9 cellular contexts compared by ENCODE assay signal in genomic region chr6:30570263-30570662, GRCh38. TPM values are rescaled to one million over a fixed set of nuclear protein-coding genes. Genes with fewer than 3 reads are reported as not detected.
DNase-seq lines count a peak whose midpoint lies in the region; ATAC-seq, FAIRE-seq and TF ChIP-seq lines count a peak whose summit lies in the region.
"Had no signal": no experiment of that assay in that cellular context is flagged by ENCODE, and none has a peak within 500 bp of the region (broad histone marks: within the 10 kb centered on the region; RNA-seq: fewer than 3 reads in every experiment).

No MANE protein-coding gene starts in this region.

- H3K4me1 ChIP-seq in left ventricle myocardium inferior: peaks cover 45% of the 10 kb centered on the region
- H3K4me1 ChIP-seq in GM12878 (ENCODE audit: control insufficient read depth, insufficient read depth, low read length): peaks cover 15% of the 10 kb centered on the region
- H3K4me1 ChIP-seq in small intestine (ENCODE audit: control insufficient read depth in 2 of 2, insufficient read depth in 1 of 2, low read depth in 1 of 2, low read length in 1 of 2): peaks cover 10 to 18% of the 10 kb centered on the region in 2 donors

- H2AFZ ChIP-seq in GM12878 (ENCODE audit: control insufficient read depth, low read depth, low read length): peak overlapping the region; percentile 93

- POLR2A ChIA-PET in GM12878 (lab: Charles Lee): interaction anchor here (0.6 to 2.5 kb wide), 3 partner anchors 14 to 76 kb away, joined by 3 to 25 read pairs (median 8); partner anchors contain the start of genes GNL1, MRPS18B and PRR3

- CTCF ChIA-PET in GM12878 (lab: Yijun Ruan, JAX): interaction anchor here (0.6 to 2.6 kb wide), 11 partner anchors 14 to 108 kb away, joined by 3 to 25 read pairs (median 5); partner anchors contain the start of genes GNL1 and PRR3

- peak overlapping the region; percentile 98 for H3K4me2 ChIP-seq in GM12878 (ENCODE audit: control insufficient read depth, insufficient read depth)

- no peak for FAIRE-seq in GM12878 (lab: Jason Lieb, UNC)
- no peak for FAIRE-seq in small intestine (lab: Jason Lieb, UNC)

- no peak for TF ChIP-seq EP300 in GM12878 (IDR thresholded peaks at IDR 0.05; ENCODE audit: borderline replicate concordance in 1 of 2, control insufficient read depth in 1 of 2, low read depth in 2 of 2, low read length in 2 of 2)

- H3K27me3 ChIP-seq in left ventricle myocardium inferior (ENCODE audit: low read depth): no peaks in the 10 kb centered on the region
- no peaks in the 10 kb centered on the region for H3K27me3 ChIP-seq in GM12878 (replicated peaks in 1 of 2; ENCODE audit: control insufficient read depth in 2 of 2, insufficient read depth in 2 of 2, low read length in 1 of 2)
- H3K27me3 ChIP-seq in small intestine (ENCODE audit: control insufficient read depth in 2 of 2, insufficient read depth in 2 of 2, low read length in 2 of 2): no peaks in the 10 kb centered on the region

- peak overlapping the region; percentile 36 for H3K27ac Mint-ChIP-seq in mesothelial cell of epicardium

- SMC1A ChIA-PET in GM12878 (lab: Charles Lee; ENCODE audit: uncharacterized antibody, unreplicated experiment): interaction anchor here (1.0 to 2.3 kb wide), 6 partner anchors 12 to 86 kb away, joined by 3 to 18 read pairs (median 4); partner anchors contain the start of gene PRR3

- H3K27ac ChIP-seq in left ventricle myocardium inferior (replicated peaks): peak overlapping the region; percentile 92
- H3K27ac ChIP-seq in GM12878 (ENCODE audit: control insufficient read depth, insufficient read depth): no peak overlapping the region
- no peak overlapping the region for H3K27ac ChIP-seq in small intestine (ENCODE audit: low read depth in 1 of 2, low read length in 1 of 2)

- H3K9me3 Mint-ChIP-seq in mesothelial cell of epicardium: no peaks in the 10 kb centered on the region

- no peaks in the 10 kb centered on the region for H3K36me3 ChIP-seq in left ventricle myocardium inferior
- H3K36me3 ChIP-seq in GM12878 (ENCODE audit: control insufficient read depth in 2 of 2, insufficient read depth in 2 of 2, low read length in 1 of 2): no peaks in the 10 kb centered on the region; a peak in 2 of 4 replicates
- H3K36me3 ChIP-seq in small intestine (ENCODE audit: control insufficient read depth in 2 of 2, insufficient read depth in 2 of 2, low read length in 2 of 2): no peaks in the 10 kb centered on the region

- H3K27me3 Mint-ChIP-seq in mesothelial cell of epicardium (ENCODE audit: low read depth): no peaks in the 10 kb centered on the region

- BruUV-seq in GM12878 (replicated peaks; lab: Mats Ljungman, UMichigan): no TSS peak

- no peak for TF ChIP-seq RAD21 in GM12878 (IDR thresholded peaks at IDR 0.05; ENCODE audit: insufficient read depth, low read depth, low read length)

- H3K9ac ChIP-seq in GM12878 (ENCODE audit: control insufficient read depth, insufficient read depth, low read length): peak overlapping the region; percentile 93

- RAD21 ChIA-PET in GM12878 (lab: Charles Lee; ENCODE audit: unreplicated experiment): interaction anchor here (0.6 to 2.2 kb wide), 6 partner anchors 13 to 648 kb away, joined by 3 to 11 read pairs (median 5); partner anchors contain the start of gene PRR3

- peaks cover 39% of the 10 kb centered on the region for H3K79me2 ChIP-seq in GM12878 (ENCODE audit: control insufficient read depth, insufficient read depth, low read length)

- WGBS in GM12878 (ENCODE audit: insufficient coverage, insufficient replicate concordance, low lambda C conversion rate, missing lambda C conversion rate): 31% methylated on average over 1 of the region's 1 CpG
- 68 to 82% methylated on average over 1 of the region's 1 CpG for WGBS in lower leg skin, 2 donors
- 25 to 58% (median 44%) methylated on average over 1 of the region's 1 CpG for WGBS in small intestine, 3 donors

- in situ Hi-C loops in GM12878 (cut with MboI) (no loop called here), GM13977 (cut with MboI; ENCODE audit: low pct_unique_long_range_greater_than_20kb, low sequenced_read_pairs, unreplicated experiment) (no loop called here)

- H3K9me3 ChIP-seq in left ventricle myocardium inferior (replicated peaks): no peaks in the 10 kb centered on the region
- no peaks in the 10 kb centered on the region for H3K9me3 ChIP-seq in GM12878 (replicated peaks; ENCODE audit: control insufficient read depth, insufficient read depth, low read length)
- no peaks in the 10 kb centered on the region for H3K9me3 ChIP-seq in small intestine (ENCODE audit: control insufficient read depth, low read depth)

- H3K4me3 ChIP-seq in left ventricle myocardium inferior (peak overlapping the region; percentile 82), GM12878 (peak overlapping the region; percentile 89; the same call in 1 of the 2 replicates), lower leg skin (ENCODE audit: low read depth, poor library complexity, severe bottlenecking) (no peak overlapping the region), small intestine (ENCODE audit: low read depth in 1 of 2, low read length in 2 of 2) (peak overlapping the region in 1 of 2 donors; percentile 61)

- intact Hi-C loops in left ventricle myocardium inferior (cut with micrococcal nuclease): no loop called here
- intact Hi-C loops in left ventricle myocardium superior (cut with micrococcal nuclease): no loop called here
- intact Hi-C loops in GM12878 (cut with micrococcal nuclease; ENCODE audit: unreplicated experiment): loop anchor here (2.0 kb wide), 1 partner anchor 13 kb away; the partner anchor contains the start of genes GNL1 and PRR3
- intact Hi-C loops in lower leg skin (cut with DNase I; ENCODE audit: low total_unique reads): no loop called here

- no peaks in the 10 kb centered on the region for H3K36me3 Mint-ChIP-seq in mesothelial cell of epicardium

- H4K20me1 ChIP-seq in GM12878 (ENCODE audit: control insufficient read depth, insufficient read depth): peaks cover 3% of the 10 kb centered on the region; the same call in 1 of the 2 replicates

- TF ChIP-seq POLR2A in GM12878 (IDR thresholded peaks at IDR 0.05; ENCODE audit: low read depth, low read length) (no peak), lower leg skin (IDR thresholded peaks at IDR 0.05) (no peak)

- H3K4me1 Mint-ChIP-seq in mesothelial cell of epicardium: peaks cover 50% of the 10 kb centered on the region

- DNase-seq in left ventricle myocardium inferior: no peak
- DNase-seq in left ventricle myocardium superior: no peak
- DNase-seq in GM12878 (ENCODE audit: low read depth, low spot score): no peak
- no peak for DNase-seq in mesothelial cell of epicardium (ENCODE audit: low spot score in 2 of 2, unreplicated experiment in 2 of 2)
- no peak for DNase-seq in lower leg skin (ENCODE audit: low spot score in 2 of 2)
- no peak for DNase-seq in small intestine
- no peak for DNase-seq in GM13977 (ENCODE audit: low spot score)
- no peak for DNase-seq in activated effector memory CD4-positive, alpha-beta T cell treated with anti-CD3 and anti-CD28 coated beads, Interleukin-2, amount 50 U/mL, for 16 hours
- DNase-seq: KG1 had no signal

- ATAC-seq in left ventricle myocardium superior: no peak
- ATAC-seq in GM12878: no peak

- H3K4me3 Mint-ChIP-seq in mesothelial cell of epicardium: peak overlapping the region; percentile 95

- TF ChIP-seq CTCF in left ventricle myocardium inferior (IDR thresholded peaks at IDR 0.05; ENCODE audit: borderline replicate concordance) (no peak), GM12878 (IDR thresholded peaks at IDR 0.05 in 2 of 3, conservative IDR thresholded peaks at IDR 0.05 in 1 of 3; ENCODE audit: control insufficient read depth in 2 of 3, extremely low read depth in 1 of 3, insufficient read depth in 1 of 3, low read depth in 3 of 3, low read length in 3 of 3) (no peak), mesothelial cell of epicardium (IDR thresholded peaks at IDR 0.05; ENCODE audit: unreplicated experiment) (no peak), lower leg skin (IDR thresholded peaks at IDR 0.05) (no peak), GM13977 (IDR thresholded peaks at IDR 0.05; ENCODE audit: extremely low read depth, insufficient read depth, missing control alignments) (no peak)

RNA-seq across cellular contexts. Expression of gene ABCF1, which starts 1.0 kb away (rescaled TPM):
- total RNA-seq in left ventricle myocardium inferior (38.8 TPM), left ventricle myocardium superior (37.8 TPM), GM12878 (2014; rRNA removed) (55.2 and 55.3 TPM in 2 replicates), GM12878 (2014; rRNA removed; fragmentation: Illumina TruSeq; extraction: Trizol) (57.4 and 63.4 TPM in 2 replicates), GM12878 (2021) (65.8 and 74.7 TPM in 2 replicates), mesothelial cell of epicardium (71.4 to 73.6 TPM (median 71.5 TPM) in 3 replicates), lower leg skin (10 to 100 TPM; 39.3 to 57.7 (median 47.1) TPM)
- 19.3 and 20.7 TPM in 2 replicates for total RNA-seq in GM12878 (2013; cell fraction: nucleolus; rRNA removed)
- polyA plus RNA-seq in GM12878 (2011; ENCODE audit: low read depth): 29.1 TPM
- polyA plus RNA-seq in GM12878 (2011; rRNA removed) (21.8 and 34.6 TPM in 2 replicates), GM12878 (2014; fragmentation: Illumina TruSeq; extraction: Trizol) (68.4 and 79.6 TPM in 2 replicates), GM12878 (2014; fragmentation: Nextera tagmentation; extraction: Ambion mirVana) (10 to 100 TPM; 21.3 to 26.1 TPM), GM12878 (2014; rRNA removed) (45.6 and 49.9 TPM in 2 replicates), GM12878 (2016; fragmentation: Nextera tagmentation; extraction: Ambion mirVana) (10 to 100 TPM; 56.5 to 62.3 TPM), small intestine (10 to 100 TPM; 30.0 to 40.6 (median 37.0) TPM)
- 52.2 and 54.0 TPM in 2 replicates for polyA plus RNA-seq in GM12878 (2011; cell fraction: cytosol; rRNA removed)
- 69.8 and 87.7 TPM in 2 replicates for polyA plus RNA-seq in GM12878 (2011; cell fraction: nucleus; rRNA removed)
- polyA plus RNA-seq in GM12878 (2012): 43.7 and 48.6 TPM in 2 replicates
- 63.1 and 67.0 TPM in 2 replicates for polyA minus RNA-seq in GM12878 (2011; rRNA and poly(A)+ RNA removed)
- 27.0 and 42.0 TPM in 2 replicates for polyA minus RNA-seq in GM12878 (2011; cell fraction: cytosol; rRNA and poly(A)+ RNA removed)
- polyA minus RNA-seq in GM12878 (2011; cell fraction: nucleus; rRNA and poly(A)+ RNA removed): 15.8 and 43.3 TPM in 2 replicates

RNA-seq across cellular contexts. Expression of gene PRR3, which starts 13.2 kb away (rescaled TPM):
- total RNA-seq in left ventricle myocardium inferior (2.0 TPM), left ventricle myocardium superior (2.9 TPM), GM12878 (2014; rRNA removed) (20.0 and 22.7 TPM in 2 replicates), GM12878 (2014; rRNA removed; fragmentation: Illumina TruSeq; extraction: Trizol) (18.5 and 19.2 TPM in 2 replicates), GM12878 (2021) (19.5 and 20.2 TPM in 2 replicates), mesothelial cell of epicardium (23.7 to 25.5 TPM (median 23.9 TPM) in 3 replicates), lower leg skin (10 to 100 TPM in 2 of 4 donors, 1 to 10 TPM in 2; 4.5 to 14.0 (median 8.5) TPM)
- 29.1 and 31.4 TPM in 2 replicates for total RNA-seq in GM12878 (2013; cell fraction: nucleolus; rRNA removed)
- polyA plus RNA-seq in GM12878 (2011; ENCODE audit: low read depth): 7.4 TPM
- polyA plus RNA-seq in GM12878 (2011; rRNA removed) (15.7 and 22.9 TPM in 2 replicates), GM12878 (2014; fragmentation: Illumina TruSeq; extraction: Trizol) (38.2 and 44.6 TPM in 2 replicates), GM12878 (2014; fragmentation: Nextera tagmentation; extraction: Ambion mirVana) (10 to 100 TPM; 14.0 to 16.3 TPM), GM12878 (2014; rRNA removed) (28.5 and 28.8 TPM in 2 replicates), GM12878 (2016; fragmentation: Nextera tagmentation; extraction: Ambion mirVana) (10 to 100 TPM; 18.4 to 20.8 TPM), small intestine (1 to 10 TPM; 3.6 to 6.1 (median 4.1) TPM)
- 23.3 and 27.6 TPM in 2 replicates for polyA plus RNA-seq in GM12878 (2011; cell fraction: cytosol; rRNA removed)
- polyA plus RNA-seq in GM12878 (2011; cell fraction: nucleus; rRNA removed): 19.7 and 20.5 TPM in 2 replicates
- polyA plus RNA-seq in GM12878 (2012): 11.9 and 14.0 TPM in 2 replicates
- 19.4 and 23.9 TPM in 2 replicates for polyA minus RNA-seq in GM12878 (2011; rRNA and poly(A)+ RNA removed)
- polyA minus RNA-seq in GM12878 (2011; cell fraction: cytosol; rRNA and poly(A)+ RNA removed): 4.7 and 5.3 TPM in 2 replicates
- polyA minus RNA-seq in GM12878 (2011; cell fraction: nucleus; rRNA and poly(A)+ RNA removed): 7.4 and 13.3 TPM in 2 replicates

RNA-seq across cellular contexts. Expression of gene GNL1, which starts 14.0 kb away (rescaled TPM):
- total RNA-seq in left ventricle myocardium inferior (18.3 TPM), left ventricle myocardium superior (18.4 TPM), GM12878 (2014; rRNA removed) (45.4 and 50.2 TPM in 2 replicates), GM12878 (2014; rRNA removed; fragmentation: Illumina TruSeq; extraction: Trizol) (30.6 and 30.7 TPM in 2 replicates), GM12878 (2021) (59.3 and 61.2 TPM in 2 replicates), mesothelial cell of epicardium (88.2 to 93.1 TPM (median 91.9 TPM) in 3 replicates), lower leg skin (10 to 100 TPM; 30.4 to 39.6 (median 33.4) TPM)
- total RNA-seq in GM12878 (2013; cell fraction: nucleolus; rRNA removed): 35.1 and 45.9 TPM in 2 replicates
- polyA plus RNA-seq in GM12878 (2011; ENCODE audit: low read depth): 16.8 TPM
- polyA plus RNA-seq in GM12878 (2011; rRNA removed) (45.1 and 51.4 TPM in 2 replicates), GM12878 (2014; fragmentation: Illumina TruSeq; extraction: Trizol) (38.7 and 40.2 TPM in 2 replicates), GM12878 (2014; fragmentation: Nextera tagmentation; extraction: Ambion mirVana) (1 to 10 TPM in 1 of 2 experiments, under 1 TPM in 1; 0.18 to 1.4 TPM), GM12878 (2014; rRNA removed) (40.7 and 45.3 TPM in 2 replicates), GM12878 (2016; fragmentation: Nextera tagmentation; extraction: Ambion mirVana) (10 to 100 TPM; 50.6 to 64.5 TPM), small intestine (10 to 100 TPM; 25.9 to 46.7 (median 39.4) TPM)
- 51.4 and 60.2 TPM in 2 replicates for polyA plus RNA-seq in GM12878 (2011; cell fraction: cytosol; rRNA removed)
- polyA plus RNA-seq in GM12878 (2011; cell fraction: nucleus; rRNA removed): 56.1 and 63.3 TPM in 2 replicates
- polyA plus RNA-seq in GM12878 (2012): 40.1 and 45.6 TPM in 2 replicates
- 29.0 and 43.8 TPM in 2 replicates for polyA minus RNA-seq in GM12878 (2011; rRNA and poly(A)+ RNA removed)
- 16.2 and 17.4 TPM in 2 replicates for polyA minus RNA-seq in GM12878 (2011; cell fraction: cytosol; rRNA and poly(A)+ RNA removed)
- polyA minus RNA-seq in GM12878 (2011; cell fraction: nucleus; rRNA and poly(A)+ RNA removed): 8.5 and 11.2 TPM in 2 replicates

RNA-seq across cellular contexts. Expression of gene PPP1R10, which starts 46.8 kb away (rescaled TPM):
- total RNA-seq in left ventricle myocardium inferior (31.5 TPM), left ventricle myocardium superior (32.7 TPM), GM12878 (2014; rRNA removed) (81.1 and 83.8 TPM in 2 replicates), GM12878 (2014; rRNA removed; fragmentation: Illumina TruSeq; extraction: Trizol) (42.7 and 42.9 TPM in 2 replicates), GM12878 (2021) (75.1 and 78.7 TPM in 2 replicates), mesothelial cell of epicardium (107 to 120 TPM (median 117 TPM) in 3 replicates), lower leg skin (10 to 100 TPM; 32.5 to 61.5 (median 49.4) TPM)
- total RNA-seq in GM12878 (2013; cell fraction: nucleolus; rRNA removed): 156 and 174 TPM in 2 replicates
- 23.2 TPM for polyA plus RNA-seq in GM12878 (2011; ENCODE audit: low read depth)
- polyA plus RNA-seq in GM12878 (2011; rRNA removed) (22.9 and 37.6 TPM in 2 replicates), GM12878 (2014; fragmentation: Illumina TruSeq; extraction: Trizol) (68.0 and 76.2 TPM in 2 replicates), GM12878 (2014; fragmentation: Nextera tagmentation; extraction: Ambion mirVana) (10 to 100 TPM; 11.3 to 22.6 TPM), GM12878 (2014; rRNA removed) (36.7 and 37.9 TPM in 2 replicates), GM12878 (2016; fragmentation: Nextera tagmentation; extraction: Ambion mirVana) (10 to 100 TPM; 39.6 to 46.1 TPM), small intestine (10 to 100 TPM; 21.3 to 35.1 (median 30.0) TPM)
- polyA plus RNA-seq in GM12878 (2011; cell fraction: cytosol; rRNA removed): 18.5 TPM in 2 replicates
- polyA plus RNA-seq in GM12878 (2011; cell fraction: nucleus; rRNA removed): 68.7 and 69.0 TPM in 2 replicates
- 16.0 and 28.3 TPM in 2 replicates for polyA plus RNA-seq in GM12878 (2012)
- 131 and 159 TPM in 2 replicates for polyA minus RNA-seq in GM12878 (2011; rRNA and poly(A)+ RNA removed)
- 16.3 and 23.9 TPM in 2 replicates for polyA minus RNA-seq in GM12878 (2011; cell fraction: cytosol; rRNA and poly(A)+ RNA removed)
- polyA minus RNA-seq in GM12878 (2011; cell fraction: nucleus; rRNA and poly(A)+ RNA removed): 188 and 320 TPM in 2 replicates

RNA-seq across cellular contexts. Expression of gene MRPS18B, which starts 47.4 kb away (rescaled TPM):
- total RNA-seq in left ventricle myocardium inferior (119 TPM), left ventricle myocardium superior (129 TPM), GM12878 (2014; rRNA removed) (108 and 113 TPM in 2 replicates), GM12878 (2014; rRNA removed; fragmentation: Illumina TruSeq; extraction: Trizol) (112 and 121 TPM in 2 replicates), GM12878 (2021) (80.9 and 87.7 TPM in 2 replicates), mesothelial cell of epicardium (29.8 to 33.5 TPM (median 30.2 TPM) in 3 replicates), lower leg skin (10 to 100 TPM; 57.2 to 64.8 (median 62.2) TPM)
- 29.8 and 30.1 TPM in 2 replicates for total RNA-seq in GM12878 (2013; cell fraction: nucleolus; rRNA removed)
- 75.6 TPM for polyA plus RNA-seq in GM12878 (2011; ENCODE audit: low read depth)
- polyA plus RNA-seq in GM12878 (2011; rRNA removed) (104 and 133 TPM in 2 replicates), GM12878 (2014; fragmentation: Illumina TruSeq; extraction: Trizol) (208 and 218 TPM in 2 replicates), GM12878 (2014; fragmentation: Nextera tagmentation; extraction: Ambion mirVana) (100 to 1,000 TPM; 219 to 259 TPM), GM12878 (2014; rRNA removed) (118 and 166 TPM in 2 replicates), GM12878 (2016; fragmentation: Nextera tagmentation; extraction: Ambion mirVana) (100 to 1,000 TPM; 132 to 147 TPM), small intestine (10 to 100 TPM; 89.4 to 93.0 (median 91.2) TPM)
- polyA plus RNA-seq in GM12878 (2011; cell fraction: cytosol; rRNA removed): 163 and 222 TPM in 2 replicates
- 53.8 and 56.7 TPM in 2 replicates for polyA plus RNA-seq in GM12878 (2011; cell fraction: nucleus; rRNA removed)
- 87.0 and 101 TPM in 2 replicates for polyA plus RNA-seq in GM12878 (2012)
- polyA minus RNA-seq in GM12878 (2011; rRNA and poly(A)+ RNA removed): 97.8 and 178 TPM in 2 replicates
- 44.4 and 60.7 TPM in 2 replicates for polyA minus RNA-seq in GM12878 (2011; cell fraction: cytosol; rRNA and poly(A)+ RNA removed)
- polyA minus RNA-seq in GM12878 (2011; cell fraction: nucleus; rRNA and poly(A)+ RNA removed): 21.8 and 28.8 TPM in 2 replicates
